In genomic region chr13:43878897-43879322, GRCh38 we compare ENCODE assay signal across 8 cellular contexts. TPM values are rescaled to one million over a fixed set of nuclear protein-coding genes. Genes with fewer than 3 reads are reported as not detected.
DNase-seq lines count a peak whose midpoint lies in the region; ATAC-seq and TF ChIP-seq lines count a peak whose summit lies in the region.

No MANE protein-coding gene starts in this region.

- peak in 1 of 5 donors; percentile 52 for DNase-seq in CD4-positive, alpha-beta memory T cell
- DNase-seq in SK-N-SH (no peak), colonic mucosa (peak; percentile 70), kidney glomerular epithelial cell (lab: John Stamatoyannopoulos, UW) (peak; percentile 25), NCI-H1092 (lab: John Stamatoyannopoulos, UW) (no peak)
- DNase-seq in stimulated activated CD8-positive, alpha-beta memory T cell treated with anti-CD3 and anti-CD28 coated beads, Interleukin-12 subunit alpha, Interleukin-12 subunit beta, amount 100 ng/mL, for 4 hours (ENCODE audit: low read depth): peak; percentile 2

- 0% methylated on average over 3 of the region's 30 CpGs for WGBS in SK-N-SH (ENCODE audit: low lambda C conversion rate)

- no peaks in the 10 kb centered on the region for H3K9me3 ChIP-seq in CD4-positive, alpha-beta memory T cell (ENCODE audit: control insufficient read depth in 1 of 2, low read length in 2 of 2)
- H3K9me3 ChIP-seq in SK-N-SH: no peaks in the 10 kb centered on the region
- H3K9me3 ChIP-seq in colonic mucosa: no peaks in the 10 kb centered on the region

- H3K9ac ChIP-seq in SK-N-SH (peak overlapping the region; percentile 89), colonic mucosa (ENCODE audit: low read depth in 2 of 2, low read length in 2 of 2) (peak overlapping the region; percentile 81 to 87)

- H3K27me3 ChIP-seq in CD4-positive, alpha-beta memory T cell (ENCODE audit: insufficient read depth, low read length): no peaks in the 10 kb centered on the region
- no peaks in the 10 kb centered on the region for H3K27me3 ChIP-seq in SK-N-SH (ENCODE audit: insufficient read depth)
- no peaks in the 10 kb centered on the region for H3K27me3 ChIP-seq in colonic mucosa

- H3K9me3 Mint-ChIP-seq in CD4-positive, alpha-beta memory T cell: no peaks in the 10 kb centered on the region

- TF ChIP-seq EP300 in SK-N-SH (IDR thresholded peaks at IDR 0.05; ENCODE audit: borderline replicate concordance in 1 of 2, low read depth in 1 of 2, low read length in 1 of 2): no peak

- peaks cover 20% of the 10 kb centered on the region for H3F3A ChIP-seq in SK-N-SH (replicated peaks; ENCODE audit: insufficient read depth)

- POLR2A ChIA-PET in CD4-positive, alpha-beta memory T cell (lab: Charles Lee; ENCODE audit: partially characterized antibody): interaction anchor here (0.9 to 2.1 kb wide), 7 partner anchors 396 to 1539 kb away, joined by 3 to 12 read pairs (median 3); partner anchors contain the start of genes EPSTI1 and SLC25A30
- POLR2A ChIA-PET in SK-N-SH (lab: Yijun Ruan, JAX): interaction anchor here (0.9 to 1.7 kb wide), 4 partner anchors 18 to 865 kb away, joined by 3 to 6 read pairs (median 4); no protein-coding TSS in a partner anchor

- TF ChIP-seq CTCF in SK-N-SH (IDR thresholded peaks at IDR 0.05): no peak
- TF ChIP-seq CTCF in colonic mucosa (IDR thresholded peaks at IDR 0.05): no peak

- H3K4me2 ChIP-seq in SK-N-SH: peak overlapping the region; percentile 93

- peak overlapping the region; percentile 89 to 98 (median 93) for H3K4me3 Mint-ChIP-seq in CD4-positive, alpha-beta memory T cell

- no peak for TF ChIP-seq RAD21 in SK-N-SH (IDR thresholded peaks at IDR 0.05; ENCODE audit: low read length)

- peak; percentile 16 for ATAC-seq in GM19025 (IDR thresholded peaks at IDR 0.05; ENCODE audit: low read depth, unreplicated experiment)
- peak; percentile 20 for ATAC-seq in HG03159 (IDR thresholded peaks at IDR 0.05; ENCODE audit: unreplicated experiment)

- H3K4me3 ChIP-seq in CD4-positive, alpha-beta memory T cell (ENCODE audit: low read length in 2 of 2): peak overlapping the region; percentile 20 to 61
- H3K4me3 ChIP-seq in SK-N-SH (ENCODE audit: low read depth in 2 of 2, low read length in 1 of 2): peak overlapping the region; percentile 71 to 86
- peak overlapping the region; percentile 64 for H3K4me3 ChIP-seq in colonic mucosa

- H3K4me1 ChIP-seq in CD4-positive, alpha-beta memory T cell (ENCODE audit: insufficient read depth, low read length): peaks cover 12% of the 10 kb centered on the region
- H3K4me1 ChIP-seq in SK-N-SH (ENCODE audit: control insufficient read depth in 1 of 2, insufficient read depth in 2 of 2, low read depth in 1 of 2, low read length in 1 of 2) (peaks cover 0 to 12% of the 10 kb centered on the region in 2 experiments; a peak in 3 of 4 replicates), colonic mucosa (no peaks in the 10 kb centered on the region)

- H4K20me1 ChIP-seq in SK-N-SH (ENCODE audit: insufficient read depth): no peaks in the 10 kb centered on the region

- H3K27ac ChIP-seq in CD4-positive, alpha-beta memory T cell (ENCODE audit: low read depth, low read length): peak overlapping the region; percentile 72
- H3K27ac ChIP-seq in SK-N-SH (ENCODE audit: low read depth in 2 of 2, low read length in 1 of 2) (peak overlapping the region; percentile 80 to 86), colonic mucosa (peak overlapping the region; percentile 93)

- peak overlapping the region; percentile 86 to 97 (median 92) for H3K27ac Mint-ChIP-seq in CD4-positive, alpha-beta memory T cell

- H3K9me2 ChIP-seq in SK-N-SH: no peaks in the 10 kb centered on the region

- H2AFZ ChIP-seq in SK-N-SH (ENCODE audit: low read depth): peak overlapping the region; percentile 80

- peaks cover 20% of the 10 kb centered on the region for H3K79me2 ChIP-seq in SK-N-SH (ENCODE audit: insufficient read depth)

- H3K36me3 Mint-ChIP-seq in CD4-positive, alpha-beta memory T cell: peaks cover 0 to 1% of the 10 kb centered on the region in 2 donors

- H3K27me3 Mint-ChIP-seq in CD4-positive, alpha-beta memory T cell: peaks cover 0 to 1% of the 10 kb centered on the region in 2 donors

- intact Hi-C loops in CD4-positive, alpha-beta memory T cell (cut with micrococcal nuclease): loop anchor here (1.0 to 5.0 kb wide), 6 partner anchors 92 to 1038 kb away; partner anchors contain the start of genes ENOX1 and TSC22D1
- intact Hi-C loops in colonic mucosa (cut with DNase I): loop anchor here (10.0 kb wide), 1 partner anchor 1284 kb away; no protein-coding TSS in a partner anchor

- H3K36me3 ChIP-seq in CD4-positive, alpha-beta memory T cell (ENCODE audit: insufficient read depth, low read length): no peaks in the 10 kb centered on the region
- H3K36me3 ChIP-seq in SK-N-SH (replicated peaks in 1 of 2; ENCODE audit: control insufficient read depth in 1 of 2, insufficient read depth in 2 of 2, low read length in 1 of 2): peaks cover under 1 to 13% of the 10 kb centered on the region in 2 experiments
- H3K36me3 ChIP-seq in colonic mucosa: no peaks in the 10 kb centered on the region

- CTCF ChIA-PET in CD4-positive, alpha-beta memory T cell (lab: Charles Lee; ENCODE audit: partially characterized antibody): interaction anchor here (0.8 to 3.4 kb wide), 4 partner anchors 29 to 909 kb away, joined by 3 to 10 read pairs (median 4); no protein-coding TSS in a partner anchor
- CTCF ChIA-PET in SK-N-SH (lab: Yijun Ruan, JAX): interaction anchor here (0.7 to 1.9 kb wide), 3 partner anchors 74 to 909 kb away, joined by 4 to 8 read pairs (median 6); no protein-coding TSS in a partner anchor

- peaks cover 19 to 32% (median 26%) of the 10 kb centered on the region in 4 donors for H3K4me1 Mint-ChIP-seq in CD4-positive, alpha-beta memory T cell

TF ChIP-seq in SK-N-SH, 30 proteins besides CTCF, POLR2A, EP300 and RAD21:
- TF ChIP-seq ELF1 (IDR thresholded peaks at IDR 0.05): no peak
- no peak for TF ChIP-seq MXI1 (IDR thresholded peaks at IDR 0.05; ENCODE audit: low read depth, low read length)
- no peak for TF ChIP-seq TEAD4 (IDR thresholded peaks at IDR 0.05; ENCODE audit: borderline replicate concordance, insufficient read depth)
- no peak for TF ChIP-seq USF2 (IDR thresholded peaks at IDR 0.05; ENCODE audit: borderline replicate concordance, low read depth, low read length)
- TF ChIP-seq GABPA (IDR thresholded peaks at IDR 0.05; ENCODE audit: low read depth): no peak; the same call in 1 of the 2 replicates
- TF ChIP-seq SMC3 (IDR thresholded peaks at IDR 0.05; ENCODE audit: low read depth, low read length): no peak
- TF ChIP-seq TAF1 (IDR thresholded peaks at IDR 0.05; ENCODE audit: borderline replicate concordance, low read depth, low read length): no peak
- TF ChIP-seq RFX5 (IDR thresholded peaks at IDR 0.05; ENCODE audit: low read length): no peak
- TF ChIP-seq SIN3A (IDR thresholded peaks at IDR 0.05; ENCODE audit: borderline replicate concordance, low read depth, low read length): no peak

RNA-seq across cellular contexts. Expression of gene CCDC122, which starts 0.6 kb away (rescaled TPM):
- total RNA-seq in CD4-positive, alpha-beta memory T cell: 1 to 10 TPM; 4.0 to 4.7 TPM
- polyA plus RNA-seq in CD4-positive, alpha-beta memory T cell: 1 to 10 TPM; 1.7 to 3.4 TPM
- polyA plus RNA-seq in SK-N-SH (2012; rRNA removed): 1.0 and 1.4 TPM in 2 replicates
- polyA plus RNA-seq in SK-N-SH (2012; cell fraction: cytosol; rRNA removed): 1.6 and 2.7 TPM in 2 replicates
- polyA plus RNA-seq in SK-N-SH (2012; cell fraction: nucleus; rRNA removed): 2.4 and 8.7 TPM in 2 replicates
- total RNA-seq in colonic mucosa: 1 to 10 TPM; 5.4 to 6.9 TPM

RNA-seq across cellular contexts. Expression of gene LACC1, which starts 0.8 kb away (rescaled TPM):
- 1 to 10 TPM; 4.6 to 5.0 TPM for total RNA-seq in CD4-positive, alpha-beta memory T cell
- under 1 TPM; 0.21 to 0.55 TPM for polyA plus RNA-seq in CD4-positive, alpha-beta memory T cell
- 4.2 and 8.7 TPM in 2 replicates for polyA plus RNA-seq in SK-N-SH (2012; rRNA removed)
- polyA plus RNA-seq in SK-N-SH (2012; cell fraction: cytosol; rRNA removed): 7.3 and 8.9 TPM in 2 replicates
- 3.5 and 10.1 TPM in 2 replicates for polyA plus RNA-seq in SK-N-SH (2012; cell fraction: nucleus; rRNA removed)
- total RNA-seq in colonic mucosa: 10 to 100 TPM in 1 of 2 donors, 1 to 10 TPM in 1; 6.7 to 10.9 TPM

Comparison
In these comparisons a context has a peak if more than half of its experiments do, and no peak if none do; other contexts are left out.
1. DNase-seq: peak in colonic mucosa (single experiment), kidney glomerular epithelial cell (single experiment) and stimulated activated CD8-positive, alpha-beta memory T cell treated with anti-CD3 and anti-CD28 coated beads, Interleukin-12 subunit alpha, Interleukin-12 subunit beta, amount 100 ng/mL, for 4 hours (single experiment); none in SK-N-SH (single experiment) and NCI-H1092 (single experiment).
2. Peak in every context shown above with its lines, with median percentiles within 50 percentile points of each other: H3K27ac ChIP-seq and H3K4me3 ChIP-seq.